ENCODE assay signal across 1 cellular context in the genomic region with DNA sequence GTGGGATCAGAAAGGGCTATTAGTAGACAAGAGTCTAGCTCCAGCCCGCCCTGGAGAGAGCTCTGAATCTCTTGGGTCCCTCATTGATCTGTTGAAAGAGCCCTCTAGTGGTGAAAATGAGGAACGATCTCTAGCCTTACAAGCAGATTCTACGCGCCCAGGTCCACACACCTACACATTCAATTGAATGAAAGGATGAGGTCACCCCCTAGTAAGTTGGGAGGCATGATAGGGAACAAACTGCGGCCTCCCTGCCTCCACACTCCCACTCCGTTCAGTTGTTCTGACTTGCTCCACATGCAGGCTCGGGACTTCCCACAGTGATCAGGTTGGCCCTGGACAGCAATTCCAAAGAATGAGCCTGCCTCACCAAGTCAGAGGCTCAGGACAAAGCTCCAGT.
TF ChIP-seq lines count a peak whose summit lies in the region.

No MANE protein-coding gene starts in this region.

TF ChIP-seq in HCT116, 20 proteins besides CTCF, POLR2A, EP300 and RAD21 (continued from another document):
- TF ChIP-seq, protein P1, sequence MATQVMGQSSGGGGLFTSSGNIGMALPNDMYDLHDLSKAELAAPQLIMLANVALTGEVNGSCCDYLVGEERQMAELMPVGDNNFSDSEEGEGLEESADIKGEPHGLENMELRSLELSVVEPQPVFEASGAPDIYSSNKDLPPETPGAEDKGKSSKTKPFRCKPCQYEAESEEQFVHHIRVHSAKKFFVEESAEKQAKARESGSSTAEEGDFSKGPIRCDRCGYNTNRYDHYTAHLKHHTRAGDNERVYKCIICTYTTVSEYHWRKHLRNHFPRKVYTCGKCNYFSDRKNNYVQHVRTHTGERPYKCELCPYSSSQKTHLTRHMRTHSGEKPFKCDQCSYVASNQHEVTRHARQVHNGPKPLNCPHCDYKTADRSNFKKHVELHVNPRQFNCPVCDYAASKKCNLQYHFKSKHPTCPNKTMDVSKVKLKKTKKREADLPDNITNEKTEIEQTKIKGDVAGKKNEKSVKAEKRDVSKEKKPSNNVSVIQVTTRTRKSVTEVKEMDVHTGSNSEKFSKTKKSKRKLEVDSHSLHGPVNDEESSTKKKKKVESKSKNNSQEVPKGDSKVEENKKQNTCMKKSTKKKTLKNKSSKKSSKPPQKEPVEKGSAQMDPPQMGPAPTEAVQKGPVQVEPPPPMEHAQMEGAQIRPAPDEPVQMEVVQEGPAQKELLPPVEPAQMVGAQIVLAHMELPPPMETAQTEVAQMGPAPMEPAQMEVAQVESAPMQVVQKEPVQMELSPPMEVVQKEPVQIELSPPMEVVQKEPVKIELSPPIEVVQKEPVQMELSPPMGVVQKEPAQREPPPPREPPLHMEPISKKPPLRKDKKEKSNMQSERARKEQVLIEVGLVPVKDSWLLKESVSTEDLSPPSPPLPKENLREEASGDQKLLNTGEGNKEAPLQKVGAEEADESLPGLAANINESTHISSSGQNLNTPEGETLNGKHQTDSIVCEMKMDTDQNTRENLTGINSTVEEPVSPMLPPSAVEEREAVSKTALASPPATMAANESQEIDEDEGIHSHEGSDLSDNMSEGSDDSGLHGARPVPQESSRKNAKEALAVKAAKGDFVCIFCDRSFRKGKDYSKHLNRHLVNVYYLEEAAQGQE (IDR thresholded peaks at IDR 0.05; ENCODE audit: low read depth) = no peak
- TF ChIP-seq ELF1 (IDR thresholded peaks at IDR 0.05; ENCODE audit: borderline replicate concordance, low read depth) (no peak), CBX3 (IDR thresholded peaks at IDR 0.05; ENCODE audit: low read depth) (no peak), CEBPB (IDR thresholded peaks at IDR 0.05; ENCODE audit: low read depth) (no peak), JUND (IDR thresholded peaks at IDR 0.05) (no peak), YY1 (IDR thresholded peaks at IDR 0.05; ENCODE audit: extremely low read depth, insufficient replicate concordance, low read depth, low read length) (no peak), EZH2 (IDR thresholded peaks at IDR 0.05) (no peak)
- TF ChIP-seq, protein P2, sequence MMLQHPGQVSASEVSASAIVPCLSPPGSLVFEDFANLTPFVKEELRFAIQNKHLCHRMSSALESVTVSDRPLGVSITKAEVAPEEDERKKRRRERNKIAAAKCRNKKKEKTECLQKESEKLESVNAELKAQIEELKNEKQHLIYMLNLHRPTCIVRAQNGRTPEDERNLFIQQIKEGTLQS (IDR thresholded peaks at IDR 0.05) = no peak
TF ChIP-seq in HCT116: peak in this region for 0.
